Comparison of ENCODE assay signal across 26 cellular contexts in the genomic region with DNA sequence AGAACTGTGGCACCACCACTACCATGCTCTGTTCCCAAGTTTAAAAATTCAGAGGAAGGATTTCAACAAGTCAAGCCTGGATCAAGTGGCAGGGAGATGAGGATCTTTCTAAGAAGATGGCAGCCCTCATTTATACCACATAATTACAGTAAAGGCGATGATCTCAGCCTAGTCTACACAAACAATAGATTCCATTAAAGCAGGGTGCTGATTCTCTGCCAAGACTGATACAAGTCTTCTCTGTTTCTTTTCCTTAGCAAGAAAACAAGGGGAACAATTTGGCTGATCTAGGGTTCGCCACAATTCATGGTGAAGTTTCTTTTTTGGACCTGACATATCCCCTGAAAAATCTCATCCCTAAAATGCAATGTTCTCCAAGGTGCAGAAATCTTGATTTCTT.
A peak's percentile ranks its signal among the peaks of the same experiment; 100 is the strongest.
DNase-seq lines count a peak whose midpoint lies in the region; ATAC-seq and TF ChIP-seq lines count a peak whose summit lies in the region.
"Had no signal": no experiment of that assay in that cellular context is flagged by ENCODE, and none has a peak within 500 bp of the region (broad histone marks: within the 10 kb centered on the region; RNA-seq: fewer than 3 reads in every experiment).

No MANE protein-coding gene starts in this region.

- H3K27ac Mint-ChIP-seq in type B pancreatic cell: peak overlapping the region; percentile 31
- H3K27ac Mint-ChIP-seq: activated CD4-positive, alpha-beta memory T cell treated with anti-CD3 and anti-CD28 coated beads, Interleukin-2, amount 10 ng/mL, durations not matched to agents 7 days and 5 days; activated naive CD4-positive, alpha-beta T cell treated with anti-CD3 and anti-CD28 coated beads for 36 hours; naive thymus-derived CD4-positive, alpha-beta T cell; T-helper 2 cell treated with Interferon-gamma antibody and Interleukin-4, amounts not matched to agents 5 μg/mL and 100 μg/mL, for 36 hours had no signal

- no peak for TF ChIP-seq CTCF in VCaP (conservative IDR thresholded peaks at IDR 0.05)
- TF ChIP-seq CTCF in type B pancreatic cell (conservative IDR thresholded peaks at IDR 0.05): no peak

- DNase-seq in globus pallidus (ENCODE audit: low spot score) (peak; percentile 87), pons (ENCODE audit: low spot score) (peak; percentile 94), type B pancreatic cell (ENCODE audit: extremely low spot score, unreplicated experiment) (no peak), NCI-H2227 treated with DMSO at 0.1 percent for 48 hours (lab: John Stamatoyannopoulos, UW) (no peak), HuH-7 (ENCODE audit: low spot score) (no peak)
- DNase-seq: activated CD4-positive, alpha-beta memory T cell treated with anti-CD3 and anti-CD28 coated beads, Interleukin-2, amount 10 ng/mL, durations not matched to agents 7 days and 5 days; activated CD8-positive, alpha-beta memory T cell treated with anti-CD3 and anti-CD28 coated beads, Interleukin-2, amount 50 U/mL, for 4 hours; activated naive CD4-positive, alpha-beta T cell treated with anti-CD3 and anti-CD28 coated beads for 36 hours; adrenal gland; COR-L47; glutamatergic neuron; H9; left ventricle myocardium inferior; naive thymus-derived CD4-positive, alpha-beta T cell; NCI-H1417; NCI-H2029 treated with DMSO at 0.1 percent for 48 hours; NCI-H748 treated with DMSO at 0.1 percent for 48 hours; psoas muscle; SIG-M5; stimulated activated CD4-positive, alpha-beta T cell treated with anti-CD3 and anti-CD28 coated beads, Interleukin-15, amount 100 ng/mL, for 24 hours; stimulated activated CD4-positive, alpha-beta T cell treated with anti-CD3 and anti-CD28 coated beads, Interleukin-4, amount 100 ng/mL, for 4 hours had no signal

- H3K4me1 Mint-ChIP-seq in type B pancreatic cell (ENCODE audit: unreplicated experiment): peaks cover 25% of the 10 kb centered on the region

- H3K27ac ChIP-seq in VCaP: peak overlapping the region; percentile 51; the same call in 1 of the 2 replicates
- H3K27ac ChIP-seq: adrenal gland, BLaER1, left ventricle myocardium inferior had no signal

- H3K36me3 Mint-ChIP-seq in type B pancreatic cell: peaks cover 37% of the 10 kb centered on the region
- H3K36me3 Mint-ChIP-seq: brain had no signal

- peaks cover 4% of the 10 kb centered on the region for H3K9me3 Mint-ChIP-seq in type B pancreatic cell
- H3K9me3 Mint-ChIP-seq: activated CD4-positive, alpha-beta memory T cell treated with anti-CD3 and anti-CD28 coated beads, Interleukin-2, amount 10 ng/mL, durations not matched to agents 7 days and 5 days; activated naive CD4-positive, alpha-beta T cell treated with anti-CD3 and anti-CD28 coated beads for 36 hours; H9; naive thymus-derived CD4-positive, alpha-beta T cell; T-helper 2 cell treated with Interferon-gamma antibody and Interleukin-4, amounts not matched to agents 5 μg/mL and 100 μg/mL, for 36 hours had no signal

- no peak overlapping the region for H3K4me3 Mint-ChIP-seq in type B pancreatic cell
- H3K4me3 Mint-ChIP-seq: activated CD4-positive, alpha-beta memory T cell treated with anti-CD3 and anti-CD28 coated beads, Interleukin-2, amount 10 ng/mL, durations not matched to agents 7 days and 5 days; activated naive CD4-positive, alpha-beta T cell treated with anti-CD3 and anti-CD28 coated beads for 36 hours; brain; H9; naive thymus-derived CD4-positive, alpha-beta T cell; T-helper 2 cell treated with Interferon-gamma antibody and Interleukin-4, amounts not matched to agents 5 μg/mL and 100 μg/mL, for 36 hours had no signal

- no peaks in the 10 kb centered on the region for H3K27me3 Mint-ChIP-seq in type B pancreatic cell

- no peak for ATAC-seq in GM21737 (IDR thresholded peaks at IDR 0.05; ENCODE audit: unreplicated experiment)
- ATAC-seq: naive thymus-derived CD4-positive, alpha-beta T cell; psoas muscle had no signal

Comparison
In these comparisons a context has a peak if more than half of its experiments do, and no peak if none do; other contexts are left out.
1. DNase-seq: peak in globus pallidus (single experiment) and pons (single experiment); none in type B pancreatic cell (single experiment), NCI-H2227 treated with DMSO at 0.1 percent for 48 hours (single experiment) and HuH-7 (single experiment).